25 cellular contexts compared by ENCODE assay signal in genomic region chr3:29639621-29640290, GRCh38.
A peak's percentile ranks its signal among the peaks of the same experiment; 100 is the strongest.
DNase-seq lines count a peak whose midpoint lies in the region; ATAC-seq and TF ChIP-seq lines count a peak whose summit lies in the region.
"Had no signal": no experiment of that assay in that cellular context is flagged by ENCODE, and none has a peak within 500 bp of the region (broad histone marks: within the 10 kb centered on the region; RNA-seq: fewer than 3 reads in every experiment).

No MANE protein-coding gene starts in this region.

- DNase-seq in Right ventricle myocardium superior = no peak
- DNase-seq in cardiac septum (ENCODE audit: low spot score) = no peak
- no peak for DNase-seq in chondrocyte (ENCODE audit: low spot score)
- peak; percentile 9 for DNase-seq in mesendoderm
- DNase-seq in aorta = no peak
- no peak for DNase-seq in activated T-helper 2 cell treated with anti-CD3 and anti-CD28 coated beads, Interferon-gamma antibody, Interleukin-2, Interleukin-4, amounts not matched to agents 10 μg/mL and 5 μg/mL and 100 μg/mL, durations not matched to agents 14 hours and 24 hours and 36 hours (ENCODE audit: low spot score)
- no peak for DNase-seq in midbrain (lab: John Stamatoyannopoulos, UW)
- no peak for DNase-seq in SKM-1 treated with dmso at 0.1 percent for 144 hours (lab: John Stamatoyannopoulos, UW; ENCODE audit: unreplicated experiment)
- DNase-seq: activated CD4-positive, alpha-beta T cell treated with anti-CD3 and anti-CD28 coated beads for 36 hours; Calu3; effector CD4-positive, alpha-beta T cell; heart right ventricle; KG1; MV-4-11; naive thymus-derived CD4-positive, alpha-beta T cell; NCI-H2081 treated with DMSO at 0.1 percent for 48 hours; NCI-H510A treated with DMSO at 0.1 percent for 48 hours; stimulated activated CD4-positive, alpha-beta T cell treated with anti-CD3 and anti-CD28 coated beads, Interleukin-4, amount 100 ng/mL, for 24 hours; SW 1271 had no signal

- H3K36me3 ChIP-seq in mesendoderm (ENCODE audit: control insufficient read depth, insufficient read depth, low read length) (no peaks in the 10 kb centered on the region), aorta (ENCODE audit: control insufficient read depth in 1 of 2, insufficient read depth in 2 of 2, low read length in 1 of 2) (no peaks in the 10 kb centered on the region)
- H3K36me3 ChIP-seq: BLaER1 treated with 17β-estradiol and CSF1 and Interleukin-3, amounts not matched to agents 10 nM and 100 nM; esophagus muscularis mucosa; heart right ventricle had no signal

- H4K8ac ChIP-seq in mesendoderm (ENCODE audit: low read depth, low read length) = no peak overlapping the region

- H3K27me3 ChIP-seq in mesendoderm (ENCODE audit: insufficient read depth, low read length, poor library complexity) = no peaks in the 10 kb centered on the region
- H3K27me3 ChIP-seq in aorta (ENCODE audit: control insufficient read depth in 1 of 2, insufficient read depth in 2 of 2, low read length in 1 of 2) = no peaks in the 10 kb centered on the region
- H3K27me3 ChIP-seq: esophagus muscularis mucosa, heart right ventricle had no signal

- H3K56ac ChIP-seq in mesendoderm (ENCODE audit: low read length) = no peak overlapping the region

- H3K18ac ChIP-seq in mesendoderm (ENCODE audit: low read length) = no peak overlapping the region

- TF ChIP-seq CTCF in chondrocyte (IDR thresholded peaks at IDR 0.05) = no peak

- H2BK5ac ChIP-seq in mesendoderm (ENCODE audit: low read length) = no peak overlapping the region

- H3K23ac ChIP-seq in mesendoderm (ENCODE audit: low read length) = no peak overlapping the region

- H3K4me2 ChIP-seq in mesendoderm (ENCODE audit: low read length) = no peak overlapping the region
- H3K4me2 ChIP-seq: BLaER1 treated with 17β-estradiol and CSF1 and Interleukin-3, amounts not matched to agents 10 nM and 100 nM had no signal

- H3K4me1 ChIP-seq in mesendoderm (ENCODE audit: control insufficient read depth, low read depth, low read length) (peaks cover 3% of the 10 kb centered on the region), aorta (ENCODE audit: control insufficient read depth in 1 of 2, insufficient read depth in 2 of 2, low read length in 2 of 2) (peaks cover 9 to 10% of the 10 kb centered on the region in 2 donors)

- peaks cover 7% of the 10 kb centered on the region for H3K36me3 Mint-ChIP-seq in chondrocyte (ENCODE audit: low read depth)
- no peaks in the 10 kb centered on the region for H3K36me3 Mint-ChIP-seq in activated T-helper 2 cell treated with anti-CD3 and anti-CD28 coated beads, Interferon-gamma antibody, Interleukin-2, Interleukin-4, amounts not matched to agents 10 μg/mL and 5 μg/mL and 100 μg/mL, durations not matched to agents 14 hours and 24 hours and 36 hours (ENCODE audit: low read depth)
- H3K36me3 Mint-ChIP-seq: naive thymus-derived CD4-positive, alpha-beta T cell had no signal

- no peak overlapping the region for H4K5ac ChIP-seq in mesendoderm (ENCODE audit: low read length)

- no peak overlapping the region for H2AK5ac ChIP-seq in mesendoderm (ENCODE audit: low read length)

- no peak overlapping the region for H3K4ac ChIP-seq in mesendoderm (ENCODE audit: low read depth, low read length)

- peaks cover 2% of the 10 kb centered on the region for H3K9me3 ChIP-seq in aorta (ENCODE audit: control insufficient read depth, low read length)

- no peak overlapping the region for H2BK15ac ChIP-seq in mesendoderm (replicated peaks; ENCODE audit: low read depth)

- H3K27ac Mint-ChIP-seq in chondrocyte (ENCODE audit: unreplicated experiment) = peak overlapping the region; percentile 43
- no peak overlapping the region for H3K27ac Mint-ChIP-seq in activated T-helper 2 cell treated with anti-CD3 and anti-CD28 coated beads, Interferon-gamma antibody, Interleukin-2, Interleukin-4, amounts not matched to agents 10 μg/mL and 5 μg/mL and 100 μg/mL, durations not matched to agents 14 hours and 24 hours and 36 hours
- H3K27ac Mint-ChIP-seq: activated CD4-positive, alpha-beta T cell treated with anti-CD3 and anti-CD28 coated beads for 36 hours; naive thymus-derived CD4-positive, alpha-beta T cell had no signal

- H3K9me3 Mint-ChIP-seq in chondrocyte (ENCODE audit: low read depth) = peaks cover 12% of the 10 kb centered on the region
- H3K9me3 Mint-ChIP-seq in activated T-helper 2 cell treated with anti-CD3 and anti-CD28 coated beads, Interferon-gamma antibody, Interleukin-2, Interleukin-4, amounts not matched to agents 10 μg/mL and 5 μg/mL and 100 μg/mL, durations not matched to agents 14 hours and 24 hours and 36 hours = no peaks in the 10 kb centered on the region

- WGBS in mesendoderm (ENCODE audit: extremely low coverage, insufficient coverage, low lambda C conversion rate) = no CpG with 5 or more reads among the region's 2 CpGs
- WGBS in aorta, 2 donors = 37 to 40% methylated on average over 2 of the region's 2 CpGs

- peak overlapping the region; percentile 2 for H3K4me3 Mint-ChIP-seq in chondrocyte (ENCODE audit: unreplicated experiment)
- H3K4me3 Mint-ChIP-seq in activated T-helper 2 cell treated with anti-CD3 and anti-CD28 coated beads, Interferon-gamma antibody, Interleukin-2, Interleukin-4, amounts not matched to agents 10 μg/mL and 5 μg/mL and 100 μg/mL, durations not matched to agents 14 hours and 24 hours and 36 hours (ENCODE audit: low read depth) = no peak overlapping the region
- H3K4me3 Mint-ChIP-seq: activated CD4-positive, alpha-beta T cell treated with anti-CD3 and anti-CD28 coated beads for 36 hours; central memory CD8-positive, alpha-beta T cell; naive thymus-derived CD4-positive, alpha-beta T cell had no signal

- intact Hi-C loops in Right ventricle myocardium superior (cut with DNase I) (no loop called here), cardiac septum (cut with DNase I) (loop anchor here (5.0 kb wide), 2 partner anchors 123 to 357 kb away; partner anchors contain the start of gene RBMS3), aorta (cut with DNase I) (no loop called here)
- intact Hi-C loops in activated T-helper 2 cell treated with anti-CD3 and anti-CD28 coated beads, Interferon-gamma antibody, Interleukin-2, Interleukin-4, amounts not matched to agents 10 μg/mL and 5 μg/mL and 100 μg/mL, durations not matched to agents 14 hours and 24 hours and 36 hours (cut with micrococcal nuclease) = no loop called here

- no peak overlapping the region for H2BK120ac ChIP-seq in mesendoderm (ENCODE audit: low read depth, low read length)

- H3K27ac ChIP-seq in mesendoderm (ENCODE audit: low read depth, low read length) = no peak overlapping the region
- no peak overlapping the region for H3K27ac ChIP-seq in aorta (ENCODE audit: low read depth in 1 of 2, low read length in 2 of 2)
- H3K27ac ChIP-seq: BLaER1 treated with 17β-estradiol and CSF1 and Interleukin-3, amounts not matched to agents 10 nM and 100 nM; esophagus muscularis mucosa; RWPE1; skin epidermis had no signal

- no peaks in the 10 kb centered on the region for H3K27me3 Mint-ChIP-seq in chondrocyte (ENCODE audit: low read depth)
- H3K27me3 Mint-ChIP-seq in activated T-helper 2 cell treated with anti-CD3 and anti-CD28 coated beads, Interferon-gamma antibody, Interleukin-2, Interleukin-4, amounts not matched to agents 10 μg/mL and 5 μg/mL and 100 μg/mL, durations not matched to agents 14 hours and 24 hours and 36 hours (ENCODE audit: low read depth) = no peaks in the 10 kb centered on the region
- H3K27me3 Mint-ChIP-seq: activated CD4-positive, alpha-beta T cell treated with anti-CD3 and anti-CD28 coated beads for 36 hours; central memory CD8-positive, alpha-beta T cell had no signal

- no peak overlapping the region for H3K4me3 ChIP-seq in mesendoderm (ENCODE audit: low read length)
- no peak overlapping the region for H3K4me3 ChIP-seq in aorta (ENCODE audit: low read length in 2 of 2)
- H3K4me3 ChIP-seq: BLaER1 treated with 17β-estradiol and CSF1 and Interleukin-3, amounts not matched to agents 10 nM and 100 nM; esophagus muscularis mucosa; heart right ventricle; lung; skin epidermis had no signal

- no peaks in the 10 kb centered on the region for H3K79me1 ChIP-seq in mesendoderm (ENCODE audit: low read length)

- H3K4me1 Mint-ChIP-seq in chondrocyte (ENCODE audit: low read depth) = peaks cover 45% of the 10 kb centered on the region
- no peaks in the 10 kb centered on the region for H3K4me1 Mint-ChIP-seq in activated T-helper 2 cell treated with anti-CD3 and anti-CD28 coated beads, Interferon-gamma antibody, Interleukin-2, Interleukin-4, amounts not matched to agents 10 μg/mL and 5 μg/mL and 100 μg/mL, durations not matched to agents 14 hours and 24 hours and 36 hours (ENCODE audit: low read depth)
- H3K4me1 Mint-ChIP-seq: activated CD4-positive, alpha-beta T cell treated with anti-CD3 and anti-CD28 coated beads for 36 hours; central memory CD8-positive, alpha-beta T cell; naive thymus-derived CD4-positive, alpha-beta T cell had no signal

- ATAC-seq in Right ventricle myocardium superior (ENCODE audit: poor library complexity) (peak; percentile 6), aorta (ENCODE audit: low FRiP score) (peak; percentile 39)
- ATAC-seq: activated CD4-positive, alpha-beta T cell treated with anti-CD3 and anti-CD28 coated beads for 36 hours; naive thymus-derived CD4-positive, alpha-beta T cell had no signal

- no peaks in the 10 kb centered on the region for H3K79me2 ChIP-seq in mesendoderm (ENCODE audit: control insufficient read depth, insufficient read depth, low read length)

- no peak overlapping the region for H3K9ac ChIP-seq in mesendoderm (ENCODE audit: low read length)
- H3K9ac ChIP-seq: BLaER1 treated with 17β-estradiol and CSF1 and Interleukin-3, amounts not matched to agents 10 nM and 100 nM had no signal
